Comparison of ENCODE assay signal across 8 cellular contexts in the genomic region with DNA sequence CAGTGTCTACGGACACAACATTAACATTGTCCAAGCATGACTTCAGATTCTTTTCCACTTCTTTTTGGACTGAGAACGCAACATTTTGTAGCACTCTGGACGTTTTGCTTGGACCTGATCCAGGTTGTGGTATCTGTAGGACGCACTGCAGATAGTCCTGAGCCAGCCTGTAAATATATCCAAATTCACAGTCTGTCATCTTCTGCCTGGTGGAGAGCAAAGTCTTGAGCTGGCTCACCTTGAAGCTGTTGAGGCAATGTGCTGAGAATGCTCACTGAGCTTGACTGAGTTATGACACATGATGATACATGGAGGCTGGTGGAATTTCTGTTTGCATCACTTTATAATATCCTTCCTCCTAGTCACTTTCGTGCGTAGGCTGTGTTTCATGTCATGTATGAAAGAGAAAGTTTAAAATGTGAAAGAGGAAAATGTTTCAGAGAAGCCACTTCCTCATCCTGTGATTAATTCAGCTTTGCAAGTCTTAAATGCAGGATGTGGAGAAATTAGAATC. TPM values are rescaled to one million over a fixed set of nuclear protein-coding genes. Genes with fewer than 3 reads are reported as not detected.
DNase-seq lines count a peak whose midpoint lies in the region; ATAC-seq and TF ChIP-seq lines count a peak whose summit lies in the region.

Gene BCL2A1, minus strand, starts transcription at position 276 of the 514 bp plus-strand sequence. Its CDS starts 77 bp downstream, at position 199.

- DNase-seq in CD14-positive monocyte (ENCODE audit: low spot score) (peak; percentile 88), NCI-H345 treated with DMSO at 0.1 percent for 48 hours (lab: John Stamatoyannopoulos, UW; ENCODE audit: unreplicated experiment) (no peak), iPS-NIHi7 (ENCODE audit: extremely low spot score) (no peak)
- peak; percentile 55 for DNase-seq in Jurkat, Clone E6-1 (ENCODE audit: low read depth, low spot score)
- DNase-seq in activated CD4-positive, alpha-beta T cell treated with anti-CD3 and anti-CD28 coated beads, Interleukin-2, amount 50 U/mL, for 48 hours = peak; percentile 56 to 67
- peak; percentile 69 for DNase-seq in stimulated activated CD4-positive, alpha-beta T cell treated with anti-CD3 and anti-CD28 coated beads, Interleukin-15, amount 100 ng/mL, for 24 hours

- ATAC-seq in GM21381 (IDR thresholded peaks at IDR 0.05; ENCODE audit: unreplicated experiment) = peak; percentile 58
- ATAC-seq in esophagus mucosa = peak; percentile 92

- H3K27me3 Mint-ChIP-seq in CD14-positive monocyte (ENCODE audit: low read depth in 3 of 3) = no peaks in the 10 kb centered on the region

- intact Hi-C loops in CD14-positive monocyte (cut with micrococcal nuclease) = loop anchor here (2.0 to 10.0 kb wide), 3 partner anchors 16 to 1334 kb away; no protein-coding TSS in a partner anchor

- H3K4me3 ChIP-seq in Jurkat, Clone E6-1 (ENCODE audit: low read length) = peak within 1 kb of the TSS; percentile 1; the same call in 1 of the 2 replicates

- TF ChIP-seq CTCF in CD14-positive monocyte (IDR thresholded peaks at IDR 0.05) = no peak

- H3K9me3 Mint-ChIP-seq in CD14-positive monocyte = peaks cover 0 to 2% (median 0%) of the 10 kb centered on the region in 7 donors

- peaks cover 22 to 26% of the 10 kb centered on the region in 2 donors for H3K36me3 Mint-ChIP-seq in CD14-positive monocyte

- H3K27ac Mint-ChIP-seq in CD14-positive monocyte = peak within 1 kb of the TSS; percentile 97 to 100 (median 99)

- H3K4me1 Mint-ChIP-seq in CD14-positive monocyte = peaks cover 57% of the 10 kb centered on the region

- H3K4me3 Mint-ChIP-seq in CD14-positive monocyte = peak within 1 kb of the TSS; percentile 94 to 95

RNA-seq across cellular contexts. Expression of gene BCL2A1, which starts in this region (rescaled TPM):
- polyA plus RNA-seq in CD14-positive monocyte = 100 to 1,000 TPM; 277 to 350 TPM
- polyA plus RNA-seq in Jurkat, Clone E6-1 (2012; ENCODE audit: insufficient read depth, insufficient read length) = not detected
- not detected for total RNA-seq in esophagus mucosa

Comparison
In these comparisons a context has a peak if more than half of its experiments do, and no peak if none do; other contexts are left out.
1. Peak in ATAC-seq in esophagus mucosa; RNA of the gene not detected or under 1 TPM.
2. DNase-seq: peak in CD14-positive monocyte (single experiment), Jurkat, Clone E6-1 (single experiment), activated CD4-positive, alpha-beta T cell treated with anti-CD3 and anti-CD28 coated beads, Interleukin-2, amount 50 U/mL, for 48 hours (2 of 2) and stimulated activated CD4-positive, alpha-beta T cell treated with anti-CD3 and anti-CD28 coated beads, Interleukin-15, amount 100 ng/mL, for 24 hours (single experiment); none in NCI-H345 treated with DMSO at 0.1 percent for 48 hours (single experiment) and iPS-NIHi7 (single experiment).